In the genomic region with DNA sequence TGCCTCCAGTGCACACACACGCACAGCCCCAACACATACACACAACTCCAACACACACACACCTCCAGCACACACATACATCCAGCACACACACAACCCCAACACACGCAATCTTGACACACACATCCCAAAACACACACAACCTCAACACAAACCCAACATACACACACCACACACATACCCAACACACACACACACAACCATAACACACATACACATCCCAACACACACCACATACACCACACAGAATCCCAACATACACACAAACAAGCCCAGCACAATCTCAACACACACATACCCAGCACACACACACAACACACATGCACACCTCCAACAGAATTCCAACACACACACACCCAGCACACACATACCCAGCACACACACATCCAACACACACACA, we compare ENCODE assay signal across 2 cellular contexts.
TF ChIP-seq lines count a peak whose summit lies in the region.

No MANE protein-coding gene starts in this region.

TF ChIP-seq in HEK293, 187 proteins besides CTCF, POLR2A, EP300 and RAD21 (continues in another document):
- TF ChIP-seq GLI2 (tag by site-specific recombination; IDR thresholded peaks at IDR 0.05; ENCODE audit: borderline replicate concordance, low read depth) (no peak), ZNF530 (tag by site-specific recombination; IDR thresholded peaks at IDR 0.05; ENCODE audit: low read depth) (0 out of 2 replicates have a peak, but pooled peaks have one; percentile 33), ZNF645 (tag by site-specific recombination; IDR thresholded peaks at IDR 0.05) (no peak), BCL11B (tag by site-specific recombination; IDR thresholded peaks at IDR 0.05; ENCODE audit: low read depth) (no peak), TSHZ1 (tag by site-specific recombination; IDR thresholded peaks at IDR 0.05; ENCODE audit: borderline replicate concordance) (no peak), ZNF624 (tag by site-specific recombination; IDR thresholded peaks at IDR 0.05) (no peak), ZNF529 (tag by site-specific recombination; IDR thresholded peaks at IDR 0.05; ENCODE audit: insufficient replicate concordance) (no peak), ZBTB1 (tag by site-specific recombination; IDR thresholded peaks at IDR 0.05) (no peak), SP2 (tag by site-specific recombination; IDR thresholded peaks at IDR 0.05) (no peak), ZFP37 (tag by site-specific recombination; IDR thresholded peaks at IDR 0.05) (no peak), ZBTB49 (tag by site-specific recombination; IDR thresholded peaks at IDR 0.05; ENCODE audit: low read depth) (no peak), ZNF777 (tag by site-specific recombination; IDR thresholded peaks at IDR 0.05; ENCODE audit: borderline replicate concordance) (no peak), ZNF155 (tag by site-specific recombination; IDR thresholded peaks at IDR 0.05) (no peak), ZNF585B (tag by site-specific recombination; IDR thresholded peaks at IDR 0.05) (no peak), ZNF571 (tag by site-specific recombination; IDR thresholded peaks at IDR 0.05) (no peak), ZNF658 (tag by site-specific recombination; IDR thresholded peaks at IDR 0.05) (no peak), ZNF707 (tag by site-specific recombination; IDR thresholded peaks at IDR 0.05) (no peak)
- TF ChIP-seq, protein P1, sequence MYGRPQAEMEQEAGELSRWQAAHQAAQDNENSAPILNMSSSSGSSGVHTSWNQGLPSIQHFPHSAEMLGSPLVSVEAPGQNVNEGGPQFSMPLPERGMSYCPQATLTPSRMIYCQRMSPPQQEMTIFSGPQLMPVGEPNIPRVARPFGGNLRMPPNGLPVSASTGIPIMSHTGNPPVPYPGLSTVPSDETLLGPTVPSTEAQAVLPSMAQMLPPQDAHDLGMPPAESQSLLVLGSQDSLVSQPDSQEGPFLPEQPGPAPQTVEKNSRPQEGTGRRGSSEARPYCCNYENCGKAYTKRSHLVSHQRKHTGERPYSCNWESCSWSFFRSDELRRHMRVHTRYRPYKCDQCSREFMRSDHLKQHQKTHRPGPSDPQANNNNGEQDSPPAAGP (tag by site-specific recombination; IDR thresholded peaks at IDR 0.05), result no peak
- TF ChIP-seq, protein P2, sequence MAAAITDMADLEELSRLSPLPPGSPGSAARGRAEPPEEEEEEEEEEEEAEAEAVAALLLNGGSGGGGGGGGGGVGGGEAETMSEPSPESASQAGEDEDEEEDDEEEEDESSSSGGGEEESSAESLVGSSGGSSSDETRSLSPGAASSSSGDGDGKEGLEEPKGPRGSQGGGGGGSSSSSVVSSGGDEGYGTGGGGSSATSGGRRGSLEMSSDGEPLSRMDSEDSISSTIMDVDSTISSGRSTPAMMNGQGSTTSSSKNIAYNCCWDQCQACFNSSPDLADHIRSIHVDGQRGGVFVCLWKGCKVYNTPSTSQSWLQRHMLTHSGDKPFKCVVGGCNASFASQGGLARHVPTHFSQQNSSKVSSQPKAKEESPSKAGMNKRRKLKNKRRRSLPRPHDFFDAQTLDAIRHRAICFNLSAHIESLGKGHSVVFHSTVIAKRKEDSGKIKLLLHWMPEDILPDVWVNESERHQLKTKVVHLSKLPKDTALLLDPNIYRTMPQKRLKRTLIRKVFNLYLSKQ (tag by site-specific recombination; IDR thresholded peaks at IDR 0.05; ENCODE audit: borderline replicate concordance), result no peak

TF ChIP-seq in IMR-90, 13 proteins besides CTCF, POLR2A, EP300 and RAD21:
- TF ChIP-seq CEBPB (IDR thresholded peaks at IDR 0.05; ENCODE audit: low read depth, low read length) (no peak), USF2 (IDR thresholded peaks at IDR 0.05; ENCODE audit: low read depth, low read length) (no peak), CHD1 (IDR thresholded peaks at IDR 0.05; ENCODE audit: low read depth, low read length) (no peak), SMC3 (IDR thresholded peaks at IDR 0.05; ENCODE audit: low read depth, low read length) (no peak), MAZ (IDR thresholded peaks at IDR 0.05; ENCODE audit: borderline replicate concordance, low read depth, low read length) (no peak), RFX5 (IDR thresholded peaks at IDR 0.05; ENCODE audit: low read depth, low read length) (no peak)
